In genomic region chr2:43178602-43179542, GRCh38 we compare ENCODE assay signal across 1 cellular context.
TF ChIP-seq lines count a peak whose summit lies in the region.

No MANE protein-coding gene starts in this region.

TF ChIP-seq in HepG2, 621 proteins besides CTCF, POLR2A, EP300 and RAD21 (continued from another document and continues in another):
- no peak for TF ChIP-seq SRY (CRISPR knock-in tag; IDR thresholded peaks at IDR 0.05)
- 0 out of 2 replicates have a peak, but pooled peaks have one; percentile 23 for TF ChIP-seq ZNF616 (CRISPR knock-in tag; IDR thresholded peaks at IDR 0.05; ENCODE audit: low read depth)
- TF ChIP-seq REL (CRISPR knock-in tag; conservative IDR thresholded peaks at IDR 0.05): no peak
- TF ChIP-seq IRF2 (CRISPR knock-in tag; IDR thresholded peaks at IDR 0.05): peak; percentile 67
- TF ChIP-seq DPF2 (CRISPR knock-in tag; IDR thresholded peaks at IDR 0.05; ENCODE audit: borderline replicate concordance, low read depth): peak; percentile 68
- TF ChIP-seq RAD51 (IDR thresholded peaks at IDR 0.05; ENCODE audit: borderline replicate concordance): no peak
- 0 out of 2 replicates have a peak, but pooled peaks have one; percentile 31 for TF ChIP-seq ZIK1 (CRISPR knock-in tag; IDR thresholded peaks at IDR 0.05; ENCODE audit: borderline replicate concordance, low read depth)
- TF ChIP-seq, protein P1, sequence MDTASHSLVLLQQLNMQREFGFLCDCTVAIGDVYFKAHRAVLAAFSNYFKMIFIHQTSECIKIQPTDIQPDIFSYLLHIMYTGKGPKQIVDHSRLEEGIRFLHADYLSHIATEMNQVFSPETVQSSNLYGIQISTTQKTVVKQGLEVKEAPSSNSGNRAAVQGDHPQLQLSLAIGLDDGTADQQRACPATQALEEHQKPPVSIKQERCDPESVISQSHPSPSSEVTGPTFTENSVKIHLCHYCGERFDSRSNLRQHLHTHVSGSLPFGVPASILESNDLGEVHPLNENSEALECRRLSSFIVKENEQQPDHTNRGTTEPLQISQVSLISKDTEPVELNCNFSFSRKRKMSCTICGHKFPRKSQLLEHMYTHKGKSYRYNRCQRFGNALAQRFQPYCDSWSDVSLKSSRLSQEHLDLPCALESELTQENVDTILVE (CRISPR knock-in tag; IDR thresholded peaks at IDR 0.05): peak; percentile 49
- peak; percentile 53; the same call in 1 of the 2 replicates for TF ChIP-seq FOXC1 (CRISPR knock-in tag; IDR thresholded peaks at IDR 0.05; ENCODE audit: borderline replicate concordance)
- no peak; the same call in 1 of the 2 replicates for TF ChIP-seq ZNF782 (CRISPR knock-in tag; IDR thresholded peaks at IDR 0.05; ENCODE audit: borderline replicate concordance)
- no peak for TF ChIP-seq THYN1 (CRISPR knock-in tag; IDR thresholded peaks at IDR 0.05; ENCODE audit: borderline replicate concordance, low read depth)
- no peak for TF ChIP-seq ZFYVE20 (CRISPR knock-in tag; IDR thresholded peaks at IDR 0.05; ENCODE audit: borderline replicate concordance, low read depth)
- TF ChIP-seq IRF1 (CRISPR knock-in tag; IDR thresholded peaks at IDR 0.05; ENCODE audit: low read depth): no peak
- TF ChIP-seq JUNB (CRISPR knock-in tag; IDR thresholded peaks at IDR 0.05; ENCODE audit: borderline replicate concordance): no peak
- no peak for TF ChIP-seq ELF3 (CRISPR knock-in tag; IDR thresholded peaks at IDR 0.05)
- peak; percentile 74 for TF ChIP-seq DRAP1 (CRISPR knock-in tag; IDR thresholded peaks at IDR 0.05)
- TF ChIP-seq, protein P2, sequence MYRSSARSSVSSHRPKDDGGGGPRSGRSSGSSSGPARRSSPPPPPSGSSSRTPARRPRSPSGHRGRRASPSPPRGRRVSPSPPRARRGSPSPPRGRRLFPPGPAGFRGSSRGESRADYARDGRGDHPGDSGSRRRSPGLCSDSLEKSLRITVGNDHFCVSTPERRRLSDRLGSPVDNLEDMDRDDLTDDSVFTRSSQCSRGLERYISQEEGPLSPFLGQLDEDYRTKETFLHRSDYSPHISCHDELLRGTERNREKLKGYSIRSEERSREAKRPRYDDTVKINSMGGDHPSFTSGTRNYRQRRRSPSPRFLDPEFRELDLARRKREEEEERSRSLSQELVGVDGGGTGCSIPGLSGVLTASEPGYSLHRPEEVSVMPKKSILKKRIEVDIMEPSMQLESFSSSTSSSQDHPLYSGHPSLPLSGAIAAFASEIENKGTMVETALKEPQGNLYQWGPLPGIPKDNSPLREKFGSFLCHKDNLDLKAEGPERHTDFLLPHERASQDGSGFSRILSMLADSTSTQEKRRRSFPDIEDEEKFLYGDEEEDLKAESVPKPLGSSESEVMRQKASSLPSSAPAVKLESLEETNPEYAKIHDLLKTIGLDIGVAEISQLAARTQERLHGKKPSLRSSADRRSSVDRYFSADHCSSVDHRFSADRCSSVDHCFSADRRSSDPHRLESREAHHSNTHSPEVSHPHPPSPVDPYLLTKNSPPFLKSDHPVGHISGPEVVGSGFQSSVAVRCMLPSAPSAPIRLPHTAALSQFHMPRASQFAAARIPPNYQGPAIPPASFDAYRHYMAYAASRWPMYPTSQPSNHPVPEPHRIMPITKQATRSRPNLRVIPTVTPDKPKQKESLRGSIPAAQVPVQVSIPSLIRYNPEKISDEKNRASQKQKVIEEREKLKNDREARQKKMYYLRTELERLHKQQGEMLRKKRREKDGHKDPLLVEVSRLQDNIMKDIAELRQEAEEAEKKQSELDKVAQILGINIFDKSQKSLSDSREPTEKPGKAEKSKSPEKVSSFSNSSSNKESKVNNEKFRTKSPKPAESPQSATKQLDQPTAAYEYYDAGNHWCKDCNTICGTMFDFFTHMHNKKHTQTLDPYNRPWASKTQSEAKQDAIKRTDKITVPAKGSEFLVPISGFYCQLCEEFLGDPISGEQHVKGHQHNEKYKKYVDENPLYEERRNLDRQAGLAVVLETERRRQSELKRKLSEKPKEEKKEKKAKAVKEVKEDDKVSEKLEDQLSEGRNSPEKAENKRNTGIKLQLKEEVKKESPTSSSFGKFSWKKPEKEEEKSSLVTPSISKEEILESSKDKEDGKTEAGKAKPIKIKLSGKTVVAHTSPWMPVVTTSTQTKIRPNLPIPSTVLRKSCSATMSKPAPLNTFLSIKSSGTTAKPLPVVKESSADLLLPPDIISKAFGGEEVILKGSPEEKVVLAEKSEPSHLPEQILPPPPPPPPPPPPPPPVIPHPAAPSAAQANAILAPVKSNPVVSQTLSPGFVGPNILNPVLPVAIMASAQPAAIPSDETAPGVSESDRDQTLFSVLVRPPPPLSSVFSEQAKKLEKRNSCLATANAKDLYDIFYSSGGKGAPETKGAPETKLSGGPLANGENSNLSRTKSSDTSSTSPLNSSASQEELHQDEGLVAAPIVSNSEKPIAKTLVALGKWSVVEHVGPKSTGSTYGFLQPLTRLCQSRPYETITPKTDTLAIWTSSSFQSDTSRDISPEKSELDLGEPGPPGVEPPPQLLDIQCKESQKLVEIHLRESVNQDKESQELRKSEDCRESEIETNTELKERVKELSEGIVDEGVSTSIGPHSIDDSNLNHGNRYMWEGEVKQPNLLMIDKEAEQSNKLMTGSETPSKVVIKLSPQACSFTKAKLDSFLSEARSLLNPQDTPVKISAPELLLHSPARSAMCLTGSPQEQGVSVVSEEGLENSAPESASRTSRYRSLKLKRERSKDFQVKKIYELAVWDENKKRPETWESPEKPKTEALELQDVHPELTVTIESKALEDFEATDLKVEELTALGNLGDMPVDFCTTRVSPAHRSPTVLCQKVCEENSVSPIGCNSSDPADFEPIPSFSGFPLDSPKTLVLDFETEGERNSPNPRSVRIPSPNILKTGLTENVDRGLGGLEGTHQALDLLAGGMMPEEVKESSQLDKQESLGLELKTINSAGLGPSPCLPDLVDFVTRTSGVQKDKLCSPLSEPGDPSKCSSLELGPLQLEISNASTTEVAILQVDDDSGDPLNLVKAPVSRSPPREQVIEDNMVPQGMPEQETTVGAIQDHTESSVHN (CRISPR knock-in tag; IDR thresholded peaks at IDR 0.05): no peak
- TF ChIP-seq SRSF9 (IDR thresholded peaks at IDR 0.05; ENCODE audit: borderline replicate concordance, insufficient read depth, low read depth, low read length, poor library complexity, severe bottlenecking): no peak
- TF ChIP-seq ADNP (CRISPR knock-in tag; IDR thresholded peaks at IDR 0.05): peak; percentile 59; the same call in 1 of the 2 replicates
- TF ChIP-seq PBX3 (CRISPR knock-in tag; IDR thresholded peaks at IDR 0.05; ENCODE audit: borderline replicate concordance): no peak
- TF ChIP-seq ZFP36L2 (CRISPR knock-in tag; IDR thresholded peaks at IDR 0.05): no peak
- no peak for TF ChIP-seq ZNF703 (CRISPR knock-in tag; IDR thresholded peaks at IDR 0.05; ENCODE audit: borderline replicate concordance)
- TF ChIP-seq, protein P3, sequence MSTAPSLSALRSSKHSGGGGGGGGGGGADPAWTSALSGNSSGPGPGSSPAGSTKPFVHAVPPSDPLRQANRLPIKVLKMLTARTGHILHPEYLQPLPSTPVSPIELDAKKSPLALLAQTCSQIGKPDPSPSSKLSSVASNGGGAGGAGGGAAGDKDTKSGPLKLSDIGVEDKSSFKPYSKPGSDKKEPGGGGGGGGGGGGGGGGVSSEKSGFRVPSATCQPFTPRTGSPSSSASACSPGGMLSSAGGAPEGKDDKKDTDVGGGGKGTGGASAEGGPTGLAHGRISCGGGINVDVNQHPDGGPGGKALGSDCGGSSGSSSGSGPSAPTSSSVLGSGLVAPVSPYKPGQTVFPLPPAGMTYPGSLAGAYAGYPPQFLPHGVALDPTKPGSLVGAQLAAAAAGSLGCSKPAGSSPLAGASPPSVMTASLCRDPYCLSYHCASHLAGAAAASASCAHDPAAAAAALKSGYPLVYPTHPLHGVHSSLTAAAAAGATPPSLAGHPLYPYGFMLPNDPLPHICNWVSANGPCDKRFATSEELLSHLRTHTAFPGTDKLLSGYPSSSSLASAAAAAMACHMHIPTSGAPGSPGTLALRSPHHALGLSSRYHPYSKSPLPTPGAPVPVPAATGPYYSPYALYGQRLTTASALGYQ (CRISPR knock-in tag; IDR thresholded peaks at IDR 0.05): peak; percentile 64; the same call in 1 of the 2 replicates
- no peak for TF ChIP-seq RELA (CRISPR knock-in tag; IDR thresholded peaks at IDR 0.05)
- TF ChIP-seq ZNF33A (CRISPR knock-in tag; IDR thresholded peaks at IDR 0.05; ENCODE audit: borderline replicate concordance): no peak
- no peak for TF ChIP-seq ZNF513 (CRISPR knock-in tag; conservative IDR thresholded peaks at IDR 0.05)
- no peak for TF ChIP-seq RFX1 (IDR thresholded peaks at IDR 0.05)
- no peak for TF ChIP-seq NR3C1 (CRISPR knock-in tag; IDR thresholded peaks at IDR 0.05)
- peak; percentile 58; the same call in 1 of the 2 replicates for TF ChIP-seq ZNF510 (CRISPR knock-in tag; IDR thresholded peaks at IDR 0.05; ENCODE audit: low read depth)
- TF ChIP-seq PHF21A (CRISPR knock-in tag; IDR thresholded peaks at IDR 0.05): peak; percentile 48; the same call in 1 of the 2 replicates
- peak; percentile 66; the same call in 1 of the 2 replicates for TF ChIP-seq NFKB2 (CRISPR knock-in tag; IDR thresholded peaks at IDR 0.05; ENCODE audit: borderline replicate concordance)
- peak; percentile 64; the same call in 1 of the 2 replicates for TF ChIP-seq KDM6A (CRISPR knock-in tag; IDR thresholded peaks at IDR 0.05; ENCODE audit: low read depth)
- TF ChIP-seq, protein P4, sequence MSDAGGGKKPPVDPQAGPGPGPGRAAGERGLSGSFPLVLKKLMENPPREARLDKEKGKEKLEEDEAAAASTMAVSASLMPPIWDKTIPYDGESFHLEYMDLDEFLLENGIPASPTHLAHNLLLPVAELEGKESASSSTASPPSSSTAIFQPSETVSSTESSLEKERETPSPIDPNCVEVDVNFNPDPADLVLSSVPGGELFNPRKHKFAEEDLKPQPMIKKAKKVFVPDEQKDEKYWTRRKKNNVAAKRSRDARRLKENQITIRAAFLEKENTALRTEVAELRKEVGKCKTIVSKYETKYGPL (CRISPR knock-in tag; IDR thresholded peaks at IDR 0.05): no peak; the same call in 1 of the 2 replicates
- TF ChIP-seq ZNF24 (IDR thresholded peaks at IDR 0.05): no peak
- peak; percentile 75; the same call in 1 of the 2 replicates for TF ChIP-seq ZNF776 (CRISPR knock-in tag; IDR thresholded peaks at IDR 0.05)
- no peak; the same call in 1 of the 2 replicates for TF ChIP-seq TP53 (CRISPR knock-in tag; conservative IDR thresholded peaks at IDR 0.05)
- TF ChIP-seq ZNF3 (CRISPR knock-in tag; IDR thresholded peaks at IDR 0.05): peak; percentile 59
- peak; percentile 89 for TF ChIP-seq ZFX (CRISPR knock-in tag; IDR thresholded peaks at IDR 0.05; ENCODE audit: low read depth)
- TF ChIP-seq FOXM1 (CRISPR knock-in tag; IDR thresholded peaks at IDR 0.05): no peak
- TF ChIP-seq NFYC (CRISPR knock-in tag; IDR thresholded peaks at IDR 0.05): no peak
- peak; percentile 39; the same call in 1 of the 2 replicates for TF ChIP-seq ZNF766 (CRISPR knock-in tag; IDR thresholded peaks at IDR 0.05; ENCODE audit: borderline replicate concordance)
- no peak for TF ChIP-seq ZNF20 (CRISPR knock-in tag; IDR thresholded peaks at IDR 0.05)
- TF ChIP-seq CC2D1A (CRISPR knock-in tag; IDR thresholded peaks at IDR 0.05): no peak
- no peak for TF ChIP-seq SP2 (CRISPR knock-in tag; IDR thresholded peaks at IDR 0.05)
- TF ChIP-seq FOXK1 (CRISPR knock-in tag; IDR thresholded peaks at IDR 0.05; ENCODE audit: borderline replicate concordance, low read depth): no peak
- peak; percentile 74; the same call in 1 of the 2 replicates for TF ChIP-seq TGIF2 (CRISPR knock-in tag; IDR thresholded peaks at IDR 0.05)
- TF ChIP-seq, protein P5, sequence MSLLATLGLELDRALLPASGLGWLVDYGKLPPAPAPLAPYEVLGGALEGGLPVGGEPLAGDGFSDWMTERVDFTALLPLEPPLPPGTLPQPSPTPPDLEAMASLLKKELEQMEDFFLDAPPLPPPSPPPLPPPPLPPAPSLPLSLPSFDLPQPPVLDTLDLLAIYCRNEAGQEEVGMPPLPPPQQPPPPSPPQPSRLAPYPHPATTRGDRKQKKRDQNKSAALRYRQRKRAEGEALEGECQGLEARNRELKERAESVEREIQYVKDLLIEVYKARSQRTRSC (CRISPR knock-in tag; IDR thresholded peaks at IDR 0.05; ENCODE audit: low read depth): 0 out of 2 replicates have a peak, but pooled peaks have one; percentile 25
- no peak for TF ChIP-seq HNRNPK (IDR thresholded peaks at IDR 0.05; ENCODE audit: low read depth, low read length, poor library complexity, severe bottlenecking)
- TF ChIP-seq IRX3 (CRISPR knock-in tag; IDR thresholded peaks at IDR 0.05; ENCODE audit: borderline replicate concordance, low read depth): 0 out of 2 replicates have a peak, but pooled peaks have one; percentile 27
- no peak for TF ChIP-seq ZNF83 (CRISPR knock-in tag; IDR thresholded peaks at IDR 0.05; ENCODE audit: borderline replicate concordance)
- TF ChIP-seq ZNF724P (CRISPR knock-in tag; IDR thresholded peaks at IDR 0.05; ENCODE audit: borderline replicate concordance): no peak
- TF ChIP-seq ZNF350 (CRISPR knock-in tag; IDR thresholded peaks at IDR 0.05; ENCODE audit: borderline replicate concordance, low read depth): peak; percentile 89
- 0 out of 2 replicates have a peak, but pooled peaks have one; percentile 56 for TF ChIP-seq RBFOX2 (IDR thresholded peaks at IDR 0.05; ENCODE audit: low read depth, low read length)
- peak; percentile 85 for TF ChIP-seq ZNF317 (CRISPR knock-in tag; IDR thresholded peaks at IDR 0.05)
